17 cellular contexts compared by ENCODE assay signal in genomic region chr9:5773324-5773999, GRCh38. TPM values are rescaled to one million over a fixed set of nuclear protein-coding genes. Genes with fewer than 3 reads are reported as not detected.
DNase-seq lines count a peak whose midpoint lies in the region; ATAC-seq and TF ChIP-seq lines count a peak whose summit lies in the region.
"Had no signal": no experiment of that assay in that cellular context is flagged by ENCODE, and none has a peak within 500 bp of the region (broad histone marks: within the 10 kb centered on the region; RNA-seq: fewer than 3 reads in every experiment).

No MANE protein-coding gene starts in this region.

- H3K27me3 ChIP-seq in Caco-2 (replicated peaks; ENCODE audit: control insufficient read depth, insufficient read depth, low read length), result no peaks in the 10 kb centered on the region
- H3K27me3 ChIP-seq in HCT116 (ENCODE audit: insufficient read depth, low read length), result no peaks in the 10 kb centered on the region
- no peaks in the 10 kb centered on the region for H3K27me3 ChIP-seq in mesendoderm (ENCODE audit: insufficient read depth, low read length, poor library complexity)
- no peaks in the 10 kb centered on the region for H3K27me3 ChIP-seq in psoas muscle (ENCODE audit: insufficient read depth in 3 of 3, low read length in 2 of 3)
- H3K27me3 ChIP-seq in Karpas-422 (ENCODE audit: low read length), result no peaks in the 10 kb centered on the region
- H3K27me3 ChIP-seq: heart right ventricle, ovary had no signal

- no peak overlapping the region for H4K8ac ChIP-seq in mesendoderm (ENCODE audit: low read depth, low read length)

- H3K27ac Mint-ChIP-seq in Caco-2 (ENCODE audit: unreplicated experiment) (peak overlapping the region; percentile 35), endothelial cell (ENCODE audit: unreplicated experiment) (no peak overlapping the region)
- H3K27ac Mint-ChIP-seq in activated naive CD8-positive, alpha-beta T cell treated with anti-CD3 and anti-CD28 coated beads, Interleukin-2, amount 50 U/mL, for 24 hours, result peak overlapping the region; percentile 13
- H3K27ac Mint-ChIP-seq: activated naive CD8-positive, alpha-beta T cell treated with anti-CD3 and anti-CD28 coated beads, Interleukin-2, amount 10 ng/mL, durations not matched to agents 7 days and 5 days had no signal

- peaks cover 30% of the 10 kb centered on the region for H3K36me3 Mint-ChIP-seq in Caco-2 (ENCODE audit: insufficient read depth, unreplicated experiment)
- peaks cover 54% of the 10 kb centered on the region for H3K36me3 Mint-ChIP-seq in activated naive CD8-positive, alpha-beta T cell treated with anti-CD3 and anti-CD28 coated beads, Interleukin-2, amount 50 U/mL, for 24 hours (ENCODE audit: low read depth)
- H3K36me3 Mint-ChIP-seq in endothelial cell (ENCODE audit: low read depth, unreplicated experiment), result peaks cover 18% of the 10 kb centered on the region
- peaks cover 48% of the 10 kb centered on the region for H3K36me3 Mint-ChIP-seq in activated T-cell treated with anti-CD3 and anti-CD28 coated beads, Interleukin-2, amount 50 U/mL, for 4 hours (ENCODE audit: insufficient read depth)

- H3K4me2 ChIP-seq in HCT116 (ENCODE audit: low read length) (no peak overlapping the region), mesendoderm (ENCODE audit: low read length) (no peak overlapping the region), Karpas-422 (ENCODE audit: low read depth, low read length, poor library complexity, severe bottlenecking) (no peak overlapping the region)

- H3K36me3 ChIP-seq in Caco-2 (ENCODE audit: control insufficient read depth, insufficient read depth, low read length) (no peaks in the 10 kb centered on the region), HCT116 (ENCODE audit: control insufficient read depth in 1 of 2, insufficient read depth in 2 of 2, low read length in 2 of 2) (peaks cover 46 to 57% of the 10 kb centered on the region in 2 experiments), mesendoderm (ENCODE audit: control insufficient read depth, insufficient read depth, low read length) (peaks cover 2% of the 10 kb centered on the region), psoas muscle (ENCODE audit: insufficient read depth in 1 of 2, low read depth in 1 of 2) (peaks cover 18 to 94% of the 10 kb centered on the region in 2 donors), Karpas-422 (ENCODE audit: insufficient read depth, low read length) (peaks cover 97% of the 10 kb centered on the region)

- H2BK120ac ChIP-seq in mesendoderm (ENCODE audit: low read depth, low read length), result no peak overlapping the region

- ATAC-seq in HCT116, result no peak
- no peak for ATAC-seq in activated naive CD8-positive, alpha-beta T cell treated with anti-CD3 and anti-CD28 coated beads, Interleukin-2, amount 50 U/mL, for 24 hours
- ATAC-seq in psoas muscle, result no peak
- no peak for ATAC-seq in activated T-cell treated with anti-CD3 and anti-CD28 coated beads, Interleukin-2, amount 50 U/mL, for 4 hours
- ATAC-seq: heart right ventricle had no signal

- RAD21 ChIA-PET in HCT116 (lab: Charles Lee; ENCODE audit: low non-redundant PET in 1 of 2, low total read pairs in 2 of 2, uncharacterized antibody in 2 of 2, unreplicated experiment in 2 of 2), result no interaction called here

- BruUV-seq in Caco-2 (replicated peaks; lab: Mats Ljungman, UMichigan) (no TSS peak), HCT116 (replicated peaks; lab: Mats Ljungman, UMichigan) (no TSS peak)

- peaks cover 3% of the 10 kb centered on the region; the same call in 1 of the 2 replicates for H4K20me1 ChIP-seq in HCT116 (ENCODE audit: insufficient read depth)
- no peaks in the 10 kb centered on the region for H4K20me1 ChIP-seq in Karpas-422 (ENCODE audit: insufficient read depth, low read depth, low read length)

- no peak overlapping the region for H4K5ac ChIP-seq in mesendoderm (ENCODE audit: low read length)

- no peak for TF ChIP-seq POLR2A in HCT116 (IDR thresholded peaks at IDR 0.05; ENCODE audit: borderline replicate concordance, extremely low read depth, insufficient read depth, insufficient read length)

- intact Hi-C loops in Caco-2 (cut with micrococcal nuclease; ENCODE audit: unreplicated experiment) (no loop called here), HCT116 (cut with micrococcal nuclease) (no loop called here), psoas muscle (cut with DNase I) (no loop called here)

- TF ChIP-seq RAD21 in HCT116 (IDR thresholded peaks at IDR 0.05; ENCODE audit: low read depth), result no peak

- no peak overlapping the region for H3K4ac ChIP-seq in mesendoderm (ENCODE audit: low read depth, low read length)

- peaks cover under 1% of the 10 kb centered on the region; the same call in 1 of the 2 replicates for H3K9me3 ChIP-seq in Caco-2
- peaks cover under 1 to 3% of the 10 kb centered on the region in 2 experiments; a peak in 2 of 4 replicates for H3K9me3 ChIP-seq in HCT116 (ENCODE audit: control insufficient read depth in 1 of 2, insufficient read depth in 1 of 2, low read depth in 1 of 2, low read length in 2 of 2)
- H3K9me3 ChIP-seq in psoas muscle, result no peaks in the 10 kb centered on the region
- peaks cover 12% of the 10 kb centered on the region for H3K9me3 ChIP-seq in Karpas-422 (ENCODE audit: low read length)

- no peak overlapping the region for H3K4me3 ChIP-seq in Caco-2 (ENCODE audit: low read depth, low read length)
- H3K4me3 ChIP-seq in HCT116 (replicated peaks in 1 of 2; ENCODE audit: low read depth in 1 of 2, low read length in 2 of 2), result no peak overlapping the region
- no peak overlapping the region for H3K4me3 ChIP-seq in mesendoderm (ENCODE audit: low read length)
- no peak overlapping the region for H3K4me3 ChIP-seq in psoas muscle
- H3K4me3 ChIP-seq in Karpas-422 (ENCODE audit: low read length), result no peak overlapping the region
- H3K4me3 ChIP-seq: heart right ventricle, lung, ovary had no signal

- peaks cover 6% of the 10 kb centered on the region; the same call in 1 of the 2 replicates for H3K4me1 ChIP-seq in Caco-2
- no peaks in the 10 kb centered on the region for H3K4me1 ChIP-seq in HCT116 (ENCODE audit: control insufficient read depth in 1 of 2, insufficient read depth in 2 of 2, low read length in 2 of 2)
- H3K4me1 ChIP-seq in mesendoderm (ENCODE audit: control insufficient read depth, low read depth, low read length), result no peaks in the 10 kb centered on the region
- no peaks in the 10 kb centered on the region for H3K4me1 ChIP-seq in psoas muscle
- H3K4me1 ChIP-seq in Karpas-422 (ENCODE audit: low read length), result no peaks in the 10 kb centered on the region
- H3K4me1 ChIP-seq: heart right ventricle had no signal

- H3K27ac ChIP-seq in HCT116 (ENCODE audit: low read depth, low read length) (no peak overlapping the region), mesendoderm (ENCODE audit: low read depth, low read length) (no peak overlapping the region), psoas muscle (no peak overlapping the region), Karpas-422 (ENCODE audit: low read length) (no peak overlapping the region)
- H3K27ac ChIP-seq: heart right ventricle, ovary had no signal

- H3K4me3 Mint-ChIP-seq in Caco-2 (ENCODE audit: unreplicated experiment) (peak overlapping the region; percentile 3), endothelial cell (ENCODE audit: unreplicated experiment) (no peak overlapping the region)
- no peak overlapping the region for H3K4me3 Mint-ChIP-seq in activated naive CD8-positive, alpha-beta T cell treated with anti-CD3 and anti-CD28 coated beads, Interleukin-2, amount 50 U/mL, for 24 hours
- H3K4me3 Mint-ChIP-seq in activated T-cell treated with anti-CD3 and anti-CD28 coated beads, Interleukin-2, amount 50 U/mL, for 4 hours, result no peak overlapping the region
- H3K4me3 Mint-ChIP-seq: activated naive CD8-positive, alpha-beta T cell treated with anti-CD3 and anti-CD28 coated beads, Interleukin-2, amount 10 ng/mL, durations not matched to agents 7 days and 5 days had no signal

- no peak overlapping the region for H3K18ac ChIP-seq in mesendoderm (ENCODE audit: low read length)

- H2AFZ ChIP-seq in HCT116 (ENCODE audit: low read depth, low read length, poor library complexity, severe bottlenecking) (no peak overlapping the region), Karpas-422 (ENCODE audit: low read length) (no peak overlapping the region)

- H3K27me3 Mint-ChIP-seq in Caco-2 (ENCODE audit: insufficient read depth, unreplicated experiment), result no peaks in the 10 kb centered on the region
- no peaks in the 10 kb centered on the region for H3K27me3 Mint-ChIP-seq in activated naive CD8-positive, alpha-beta T cell treated with anti-CD3 and anti-CD28 coated beads, Interleukin-2, amount 50 U/mL, for 24 hours
- H3K27me3 Mint-ChIP-seq in endothelial cell (ENCODE audit: unreplicated experiment), result peaks cover 4% of the 10 kb centered on the region
- H3K27me3 Mint-ChIP-seq in activated T-cell treated with anti-CD3 and anti-CD28 coated beads, Interleukin-2, amount 50 U/mL, for 4 hours (ENCODE audit: low read depth), result no peaks in the 10 kb centered on the region
- H3K27me3 Mint-ChIP-seq: activated naive CD8-positive, alpha-beta T cell treated with anti-CD3 and anti-CD28 coated beads, Interleukin-2, amount 10 ng/mL, durations not matched to agents 7 days and 5 days had no signal

- H3K9me2 ChIP-seq in HCT116 (ENCODE audit: insufficient read depth), result no peaks in the 10 kb centered on the region
- H3K9me2 ChIP-seq in Karpas-422 (replicated peaks; ENCODE audit: insufficient read depth, low read length), result no peaks in the 10 kb centered on the region

- H2BK15ac ChIP-seq in mesendoderm (replicated peaks; ENCODE audit: low read depth), result no peak overlapping the region

- H2BK5ac ChIP-seq in mesendoderm (ENCODE audit: low read length), result no peak overlapping the region

- WGBS in mesendoderm (ENCODE audit: extremely low coverage, insufficient coverage, low lambda C conversion rate), result no CpG with 5 or more reads among the region's 3 CpGs
- 90 to 94% (median 90%) methylated on average over 3 of the region's 3 CpGs for WGBS in psoas muscle, 3 donors

- H3K4me1 Mint-ChIP-seq in Caco-2 (ENCODE audit: low read depth, unreplicated experiment) (peaks cover 11% of the 10 kb centered on the region), endothelial cell (ENCODE audit: unreplicated experiment) (peaks cover 3% of the 10 kb centered on the region)
- H3K4me1 Mint-ChIP-seq in activated naive CD8-positive, alpha-beta T cell treated with anti-CD3 and anti-CD28 coated beads, Interleukin-2, amount 50 U/mL, for 24 hours, result peaks cover 3% of the 10 kb centered on the region
- H3K4me1 Mint-ChIP-seq in activated T-cell treated with anti-CD3 and anti-CD28 coated beads, Interleukin-2, amount 50 U/mL, for 4 hours (ENCODE audit: low read depth), result peaks cover 3% of the 10 kb centered on the region

- CTCF ChIA-PET in Caco-2 (lab: Charles Lee), result no interaction called here
- CTCF ChIA-PET in HCT116 (lab: Charles Lee), result interaction anchor here (0.9 kb wide), 1 partner anchor 25 kb away, joined by 3 read pairs; no protein-coding TSS in a partner anchor

- POLR2A ChIA-PET in Caco-2 (lab: Charles Lee) (no interaction called here), HCT116 (lab: Charles Lee) (no interaction called here)

- TF ChIP-seq CTCF in Caco-2 (IDR thresholded peaks at IDR 0.05; ENCODE audit: insufficient read depth in 1 of 2, low read depth in 1 of 2, low read length in 1 of 2, severe bottlenecking in 1 of 2, unreplicated experiment in 1 of 2), result peak in 1 of 2 experiments; percentile 30
- TF ChIP-seq CTCF in HCT116 (IDR thresholded peaks at IDR 0.05 in 2 of 3, conservative IDR thresholded peaks at IDR 0.05 in 1 of 3; ENCODE audit: borderline replicate concordance in 1 of 3, insufficient read depth in 1 of 3, low read depth in 2 of 3, low read length in 2 of 3), result peak in 2 of 3 experiments; percentile 20 to 26; a peak in 1 of 6 replicates
- TF ChIP-seq CTCF in psoas muscle (IDR thresholded peaks at IDR 0.05), result no peak
- TF ChIP-seq CTCF in endothelial cell (IDR thresholded peaks at IDR 0.05; ENCODE audit: unreplicated experiment), result no peak

- no peak for DNase-seq in Caco-2
- no peak for DNase-seq in HCT116 (ENCODE audit: low read depth, low spot score)
- DNase-seq in activated naive CD8-positive, alpha-beta T cell treated with anti-CD3 and anti-CD28 coated beads, Interleukin-2, amount 50 U/mL, for 24 hours, result no peak
- DNase-seq in mesendoderm, result peak; percentile 20
- no peak for DNase-seq in psoas muscle
- DNase-seq in endothelial cell (ENCODE audit: low spot score), result no peak
- no peak for DNase-seq in Karpas-422
- no peak for DNase-seq in activated T-cell treated with anti-CD3 and anti-CD28 coated beads, Interleukin-2, amount 50 U/mL, for 4 hours
- DNase-seq: activated naive CD8-positive, alpha-beta T cell treated with anti-CD3 and anti-CD28 coated beads, Interleukin-2, amount 10 ng/mL, durations not matched to agents 7 days and 5 days; effector CD4-positive, alpha-beta T cell; heart right ventricle; NCI-H1048; ovary; stimulated activated CD4-positive, alpha-beta T cell treated with anti-CD3 and anti-CD28 coated beads, Interleukin-1b, Interleukin-23, amount 100 ng/mL, for 48 hours; stimulated activated naive CD4-positive, alpha-beta T cell; SW 1271 had no signal

- no peaks in the 10 kb centered on the region for H3K79me2 ChIP-seq in HCT116 (ENCODE audit: insufficient read depth, low read length)
- no peaks in the 10 kb centered on the region for H3K79me2 ChIP-seq in mesendoderm (ENCODE audit: control insufficient read depth, insufficient read depth, low read length)
- peaks cover 19% of the 10 kb centered on the region for H3K79me2 ChIP-seq in Karpas-422 (ENCODE audit: low read length)

- H3K23ac ChIP-seq in mesendoderm (ENCODE audit: low read length), result no peak overlapping the region

- no peak overlapping the region for H3K56ac ChIP-seq in mesendoderm (ENCODE audit: low read length)

- H3K9ac ChIP-seq in HCT116 (ENCODE audit: low read length) (no peak overlapping the region), mesendoderm (ENCODE audit: low read length) (no peak overlapping the region), Karpas-422 (ENCODE audit: low read length) (no peak overlapping the region)

- H2AK5ac ChIP-seq in mesendoderm (ENCODE audit: low read length), result no peak overlapping the region

- H3K79me1 ChIP-seq in mesendoderm (ENCODE audit: low read length), result no peaks in the 10 kb centered on the region

- no peaks in the 10 kb centered on the region for H3K9me3 Mint-ChIP-seq in Caco-2 (ENCODE audit: unreplicated experiment)
- H3K9me3 Mint-ChIP-seq in activated naive CD8-positive, alpha-beta T cell treated with anti-CD3 and anti-CD28 coated beads, Interleukin-2, amount 50 U/mL, for 24 hours, result peaks cover 4% of the 10 kb centered on the region
- H3K9me3 Mint-ChIP-seq in endothelial cell (ENCODE audit: unreplicated experiment), result no peaks in the 10 kb centered on the region
- H3K9me3 Mint-ChIP-seq in activated T-cell treated with anti-CD3 and anti-CD28 coated beads, Interleukin-2, amount 50 U/mL, for 4 hours, result peaks cover 4% of the 10 kb centered on the region

RNA-seq across cellular contexts. Expression of gene ERMP1, which starts 59.5 kb away (rescaled TPM):
- total RNA-seq in Caco-2 (2022) (31.1 and 34.7 TPM in 2 replicates), HCT116 (2021; ENCODE audit: unreplicated experiment) (29.9 TPM), psoas muscle (10 to 100 TPM in 1 of 4 donors, 1 to 10 TPM in 3; 5.0 to 12.3 (median 9.4) TPM), endothelial cell (ENCODE audit: unreplicated experiment) (13.4 TPM)
- 23.0 and 24.7 TPM in 2 replicates for polyA plus RNA-seq in HCT116 (2012)
- 7.7 TPM for polyA plus RNA-seq in mesendoderm (2013, experiment 1 of 2)
- 7.4 TPM for polyA plus RNA-seq in mesendoderm (2013, experiment 2 of 2)
- polyA plus RNA-seq in psoas muscle, result 1 to 10 TPM; 2.4 to 8.8 (median 3.1) TPM
- 15.5 and 27.4 TPM in 2 replicates for total RNA-seq in Karpas-422 (2014; rRNA removed; shearing (Covaris generic); ENCODE audit: low replicate concordance)
- 1 to 10 TPM; 6.7 to 7.5 (median 6.9) TPM for total RNA-seq in activated T-cell treated with anti-CD3 and anti-CD28 coated beads, Interleukin-2, amount 50 U/mL, for 4 hours

Comparison
In these comparisons a context has a peak if more than half of its experiments do, and no peak if none do; other contexts are left out.
1. CTCF ChIP-seq: peak in HCT116 (2 of 3); none in psoas muscle (single experiment) and endothelial cell (single experiment).